9 cellular contexts compared by ENCODE assay signal in the genomic region with DNA sequence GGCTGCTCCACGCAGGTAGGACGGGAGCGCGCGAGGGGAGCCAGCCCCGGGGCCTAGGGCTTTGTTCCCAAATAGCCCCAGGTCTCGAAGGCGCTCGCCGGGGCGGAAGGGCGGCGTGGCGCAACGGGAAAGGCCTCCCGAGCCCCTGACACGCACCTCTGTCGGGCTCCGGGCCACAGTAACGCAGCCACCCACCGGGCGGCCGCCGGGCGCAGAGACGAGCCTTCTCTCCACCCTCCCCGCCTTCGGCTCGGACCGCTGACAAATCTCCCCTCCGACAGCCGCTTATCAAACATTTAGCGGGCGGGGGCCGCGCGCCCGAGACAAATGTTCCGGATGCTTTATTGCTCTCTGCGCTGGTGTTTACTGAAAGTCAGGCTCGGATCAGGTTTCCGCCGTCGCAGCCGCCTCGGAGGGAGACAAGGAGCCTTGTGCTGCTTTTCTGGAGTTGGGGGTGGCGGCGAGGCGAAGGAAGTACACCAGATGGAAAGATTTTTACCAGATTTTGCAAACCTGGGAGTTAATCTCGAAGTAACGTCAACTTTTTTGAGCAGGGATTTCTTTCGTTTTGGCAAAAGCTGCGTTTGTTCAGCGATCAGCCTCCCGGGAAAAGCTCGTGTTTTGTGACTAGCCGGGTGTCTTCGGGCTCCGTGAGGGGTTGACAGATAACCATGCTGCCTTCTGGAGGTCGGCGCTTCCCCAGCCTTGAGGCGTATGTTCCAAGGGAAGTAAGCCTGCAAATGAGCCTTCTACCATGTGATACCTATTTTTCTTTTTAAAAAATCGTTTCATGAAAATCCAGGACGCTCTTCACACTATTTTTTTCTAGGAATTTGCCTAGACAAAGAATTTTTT. TPM values are rescaled to one million over a fixed set of nuclear protein-coding genes. Genes with fewer than 3 reads are reported as not detected.
A peak's percentile ranks its signal among the peaks of the same experiment; 100 is the strongest.
DNase-seq lines count a peak whose midpoint lies in the region; ATAC-seq, FAIRE-seq and TF ChIP-seq lines count a peak whose summit lies in the region.
"Had no signal": no experiment of that assay in that cellular context is flagged by ENCODE, and none has a peak within 500 bp of the region (broad histone marks: within the 10 kb centered on the region; RNA-seq: fewer than 3 reads in every experiment).

No MANE protein-coding gene starts in this region.

- DNase-seq in DMS53 (lab: John Stamatoyannopoulos, UW) (peak; percentile 91), HT-29 (ENCODE audit: low spot score) (peak; percentile 74), SK-N-MC (ENCODE audit: low read depth, low spot score) (no peak), amniotic epithelial cell (ENCODE audit: low read depth) (peak; percentile 77), right atrium auricular region (ENCODE audit: low spot score) (peak; percentile 71), prostate gland (ENCODE audit: low spot score) (peak; percentile 80), HTR-8/SVneo (ENCODE audit: insufficient read length, low spot score) (no peak)

- under 1% methylated on average over 63 of the region's 64 CpGs for WGBS in prostate gland

- peak; percentile 15 for TF ChIP-seq POLR2A in prostate gland (IDR thresholded peaks at IDR 0.05)

- no peaks in the 10 kb centered on the region for H3K9me3 ChIP-seq in SK-N-MC (ENCODE audit: low read depth, low read length)
- no peaks in the 10 kb centered on the region for H3K9me3 ChIP-seq in right atrium auricular region
- no peaks in the 10 kb centered on the region for H3K9me3 ChIP-seq in prostate gland

- H3K36me3 ChIP-seq in SK-N-MC (ENCODE audit: insufficient read depth, low read length), result peaks cover 3% of the 10 kb centered on the region
- no peaks in the 10 kb centered on the region for H3K36me3 ChIP-seq in right atrium auricular region
- no peaks in the 10 kb centered on the region for H3K36me3 ChIP-seq in prostate gland

- no peak overlapping the region for H3K27ac ChIP-seq in SK-N-MC
- peak overlapping the region; percentile 91 to 97 for H3K27ac ChIP-seq in right atrium auricular region
- peak overlapping the region; percentile 93 to 94 for H3K27ac ChIP-seq in prostate gland

- H3K27me3 ChIP-seq in right atrium auricular region (no peaks in the 10 kb centered on the region), prostate gland (replicated peaks; ENCODE audit: insufficient read depth) (no peaks in the 10 kb centered on the region)

- TF ChIP-seq CTCF in right atrium auricular region (IDR thresholded peaks at IDR 0.05), result no peak
- TF ChIP-seq CTCF in prostate gland (IDR thresholded peaks at IDR 0.05), result peak in 1 of 4 experiments; percentile 4

- peak; percentile 35 for ATAC-seq in GM21390 (IDR thresholded peaks at IDR 0.05; ENCODE audit: unreplicated experiment)

- FAIRE-seq in HTR-8/SVneo (lab: Jason Lieb, UNC), result no peak
- FAIRE-seq: endometrium had no signal

- H3K9ac ChIP-seq in SK-N-MC (ENCODE audit: insufficient read length), result peak overlapping the region; percentile 64

- intact Hi-C loops in prostate gland (cut with DNase I), result loop anchor here (5.0 to 10.0 kb wide), 4 partner anchors 342 to 1967 kb away; partner anchors contain the start of genes ERAP1 and RIOK2

- H3K4me3 ChIP-seq in SK-N-MC (peak overlapping the region; percentile 96), right atrium auricular region (peak overlapping the region; percentile 59 to 94), prostate gland (peak overlapping the region; percentile 75 to 92)

- H3K4me1 ChIP-seq in right atrium auricular region, result peaks cover 0 to 46% of the 10 kb centered on the region in 2 donors
- H3K4me1 ChIP-seq in prostate gland (replicated peaks), result peaks cover 8% of the 10 kb centered on the region

RNA-seq across cellular contexts. Expression of gene RGMB, which starts 1.0 kb away (rescaled TPM):
- 14.3 and 16.8 TPM in 2 replicates for total RNA-seq in HT-29 (2014; rRNA removed; shearing (Covaris generic))
- 10 to 100 TPM; 18.2 to 25.4 TPM for total RNA-seq in right atrium auricular region
- total RNA-seq in prostate gland, result 10 to 100 TPM; 56.5 to 62.2 TPM

Comparison
In these comparisons a context has a peak if more than half of its experiments do, and no peak if none do; other contexts are left out.
1. DNase-seq: peak in DMS53 (single experiment), HT-29 (single experiment), amniotic epithelial cell (single experiment), right atrium auricular region (single experiment) and prostate gland (single experiment); none in SK-N-MC (single experiment) and HTR-8/SVneo (single experiment).
2. Peak in every context shown above with its lines, with median percentiles within 50 percentile points of each other: H3K4me3 ChIP-seq.